In the genomic region with DNA sequence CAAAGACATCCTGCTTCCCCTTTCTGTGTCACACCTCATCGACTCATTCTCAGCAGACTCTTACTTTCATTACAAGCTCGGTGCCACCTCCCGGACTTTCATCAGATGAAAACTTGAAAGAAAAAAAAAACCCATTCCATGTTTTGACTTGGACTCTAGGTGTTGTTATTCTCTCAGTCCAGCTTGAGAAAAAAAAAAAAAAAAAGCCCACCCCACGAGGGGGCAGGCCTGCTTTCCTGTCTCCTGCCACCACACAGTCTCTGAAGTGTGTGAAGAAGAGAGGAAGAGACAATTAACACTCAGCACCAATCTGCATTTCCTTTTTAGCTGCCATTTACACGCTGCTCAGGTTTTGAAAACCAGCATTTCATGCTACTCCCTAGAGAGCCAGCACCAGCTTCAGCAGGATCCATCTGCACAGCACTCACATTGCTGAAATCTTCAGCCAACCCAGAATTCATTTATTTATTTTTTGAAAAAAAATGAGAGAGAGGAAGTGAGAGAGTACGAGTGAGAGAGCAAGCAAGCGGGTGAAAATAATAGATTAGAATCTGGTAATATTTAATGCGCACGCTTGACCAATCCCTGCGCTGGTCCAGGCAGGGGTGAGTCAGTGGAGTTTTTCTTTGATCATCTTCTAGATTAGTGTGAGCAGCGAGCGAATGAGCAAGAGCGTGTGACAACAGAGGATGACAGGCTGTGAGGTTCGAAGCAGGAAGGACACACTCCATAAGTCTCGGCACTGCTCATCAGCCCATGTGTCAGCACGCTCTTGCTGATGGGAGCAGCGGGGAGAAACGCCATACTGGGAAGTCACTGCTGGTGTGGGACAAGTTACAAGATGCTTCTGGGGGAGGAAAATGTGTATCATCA, we compare ENCODE assay signal across 9 cellular contexts.
DNase-seq lines count a peak whose midpoint lies in the region; ATAC-seq lines count a peak whose summit lies in the region.
"Had no signal": no experiment of that assay in that cellular context is flagged by ENCODE, and none has a peak within 500 bp of the region (broad histone marks: within the 10 kb centered on the region; RNA-seq: fewer than 3 reads in every experiment).

No MANE protein-coding gene starts in this region.

- DNase-seq in SKM-1 (lab: John Stamatoyannopoulos, UW; ENCODE audit: unreplicated experiment) (peak; percentile 6), kidney tubule cell (ENCODE audit: low spot score) (peak; percentile 99), cerebellar cortex (ENCODE audit: low spot score) (no peak)
- DNase-seq in activated naive CD8-positive, alpha-beta T cell treated with anti-CD3 and anti-CD28 coated beads, Interleukin-2, amount 50 U/mL, for 24 hours = peak; percentile 76
- DNase-seq in stimulated activated CD8-positive, alpha-beta memory T cell treated with anti-CD3 and anti-CD28 coated beads, Interleukin-12 subunit alpha, Interleukin-12 subunit beta, amount 100 ng/mL, for 24 hours (ENCODE audit: extremely low read depth) = peak; percentile 39

- peak overlapping the region in 10 of 11 experiments; percentile 26 to 89 (median 84); a peak in 20 of 22 replicates for H3K27ac ChIP-seq in BLaER1 treated with 17β-estradiol and CSF1 and Interleukin-3, amounts not matched to agents 10 nM and 100 nM

- H3K9me3 ChIP-seq in BLaER1 treated with 17β-estradiol and CSF1 and Interleukin-3, amounts not matched to agents 10 nM and 100 nM (replicated peaks in 1 of 11) = peaks cover 0 to 4% (median 0%) of the 10 kb centered on the region in 11 experiments; a peak in 2 of 22 replicates

- H3K9ac ChIP-seq in BLaER1 treated with 17β-estradiol and CSF1 and Interleukin-3, amounts not matched to agents 10 nM and 100 nM = peak overlapping the region; percentile 11 to 81 (median 76); a peak in 21 of 22 replicates

- H3K36me3 ChIP-seq in BLaER1 treated with 17β-estradiol and CSF1 and Interleukin-3, amounts not matched to agents 10 nM and 100 nM = no peaks in the 10 kb centered on the region

- H3K36me3 Mint-ChIP-seq in activated naive CD8-positive, alpha-beta T cell treated with anti-CD3 and anti-CD28 coated beads, Interleukin-2, amount 50 U/mL, for 24 hours (ENCODE audit: low read depth) = peaks cover 18% of the 10 kb centered on the region

- H3K9me3 Mint-ChIP-seq in activated naive CD8-positive, alpha-beta T cell treated with anti-CD3 and anti-CD28 coated beads, Interleukin-2, amount 50 U/mL, for 24 hours = peaks cover 9% of the 10 kb centered on the region
- H3K9me3 Mint-ChIP-seq: T-helper 1 cell treated with Interleukin-12 subunit alpha and Interleukin-12 subunit beta and Interleukin-4 antibody, amounts not matched to agents 30 μg/mL and 1 μg/mL, for 36 hours had no signal

- no peaks in the 10 kb centered on the region for H3K27me3 Mint-ChIP-seq in activated naive CD8-positive, alpha-beta T cell treated with anti-CD3 and anti-CD28 coated beads, Interleukin-2, amount 50 U/mL, for 24 hours

- peaks cover 1% of the 10 kb centered on the region for H3K4me1 Mint-ChIP-seq in activated naive CD8-positive, alpha-beta T cell treated with anti-CD3 and anti-CD28 coated beads, Interleukin-2, amount 50 U/mL, for 24 hours

- H3K27me3 ChIP-seq in BLaER1 treated with 17β-estradiol and CSF1 and Interleukin-3, amounts not matched to agents 10 nM and 100 nM = no peaks in the 10 kb centered on the region

- ATAC-seq in GM19324 (IDR thresholded peaks at IDR 0.05; ENCODE audit: low FRiP score, unreplicated experiment) (peak; percentile 88), HG03378 (IDR thresholded peaks at IDR 0.05; ENCODE audit: unreplicated experiment) (peak; percentile 81)
- peak; percentile 81 for ATAC-seq in activated naive CD8-positive, alpha-beta T cell treated with anti-CD3 and anti-CD28 coated beads, Interleukin-2, amount 50 U/mL, for 24 hours

- no peaks in the 10 kb centered on the region for H4K20me1 ChIP-seq in BLaER1 treated with 17β-estradiol and CSF1 and Interleukin-3, amounts not matched to agents 10 nM and 100 nM

- peaks cover 17 to 35% (median 28%) of the 10 kb centered on the region in 10 experiments for H3K4me1 ChIP-seq in BLaER1 treated with 17β-estradiol and CSF1 and Interleukin-3, amounts not matched to agents 10 nM and 100 nM

- H3K27ac Mint-ChIP-seq in activated naive CD8-positive, alpha-beta T cell treated with anti-CD3 and anti-CD28 coated beads, Interleukin-2, amount 50 U/mL, for 24 hours = no peak overlapping the region
- H3K27ac Mint-ChIP-seq: T-helper 1 cell treated with Interleukin-12 subunit alpha and Interleukin-12 subunit beta and Interleukin-4 antibody, amounts not matched to agents 30 μg/mL and 1 μg/mL, for 36 hours had no signal

- H3K4me3 ChIP-seq in BLaER1 treated with 17β-estradiol and CSF1 and Interleukin-3, amounts not matched to agents 10 nM and 100 nM = peak overlapping the region; percentile 44 to 69 (median 57)

- peak overlapping the region; percentile 78 to 95 (median 85) for H3K4me2 ChIP-seq in BLaER1 treated with 17β-estradiol and CSF1 and Interleukin-3, amounts not matched to agents 10 nM and 100 nM

- H3K4me3 Mint-ChIP-seq in activated naive CD8-positive, alpha-beta T cell treated with anti-CD3 and anti-CD28 coated beads, Interleukin-2, amount 50 U/mL, for 24 hours = no peak overlapping the region
- H3K4me3 Mint-ChIP-seq: T-helper 1 cell treated with Interleukin-12 subunit alpha and Interleukin-12 subunit beta and Interleukin-4 antibody, amounts not matched to agents 30 μg/mL and 1 μg/mL, for 36 hours had no signal
